10 cellular contexts compared by ENCODE assay signal in genomic region chr3:169965562-169965961, GRCh38. TPM values are rescaled to one million over a fixed set of nuclear protein-coding genes. Genes with fewer than 3 reads are reported as not detected.
DNase-seq lines count a peak whose midpoint lies in the region; ATAC-seq and TF ChIP-seq lines count a peak whose summit lies in the region.
"Had no signal": no experiment of that assay in that cellular context is flagged by ENCODE, and none has a peak within 500 bp of the region (broad histone marks: within the 10 kb centered on the region; RNA-seq: fewer than 3 reads in every experiment).

No MANE protein-coding gene starts in this region.

- H3K36me3 ChIP-seq in SK-N-SH (replicated peaks in 1 of 2; ENCODE audit: control insufficient read depth in 1 of 2, insufficient read depth in 2 of 2, low read length in 1 of 2): peaks cover 8 to 12% of the 10 kb centered on the region in 2 experiments
- H3K36me3 ChIP-seq in OCI-LY1 (ENCODE audit: insufficient read depth, low read length): peaks cover 37% of the 10 kb centered on the region
- H3K36me3 ChIP-seq in endodermal cell (ENCODE audit: control insufficient read depth, insufficient read depth, low read length): peaks cover 7% of the 10 kb centered on the region

- CTCF ChIA-PET in SK-N-SH (lab: Yijun Ruan, JAX): interaction anchor here (1.0 to 1.7 kb wide), 3 partner anchors 16 to 201 kb away, joined by 3 to 5 read pairs (median 3); no protein-coding TSS in a partner anchor

- H2AFZ ChIP-seq in SK-N-SH (ENCODE audit: low read depth) (peak overlapping the region; percentile 99), OCI-LY1 (ENCODE audit: low read length) (no peak overlapping the region; the same call in 1 of the 2 replicates)

- H3K27me3 ChIP-seq in SK-N-SH (ENCODE audit: insufficient read depth): no peaks in the 10 kb centered on the region; the same call in 1 of the 2 replicates
- H3K27me3 ChIP-seq in OCI-LY1 (ENCODE audit: insufficient read depth, low read length): no peaks in the 10 kb centered on the region
- no peaks in the 10 kb centered on the region for H3K27me3 ChIP-seq in endodermal cell (ENCODE audit: control insufficient read depth, insufficient read depth, low read length, poor library complexity, severe bottlenecking)

- POLR2A ChIA-PET in SK-N-SH (lab: Yijun Ruan, JAX): interaction anchor here (0.6 kb wide), 1 partner anchor 14 kb away, joined by 3 read pairs; no protein-coding TSS in a partner anchor

- no peaks in the 10 kb centered on the region for H3K9me3 Mint-ChIP-seq in endodermal cell
- H3K9me3 Mint-ChIP-seq in progenitor cell of endocrine pancreas (ENCODE audit: low read depth): peaks cover 4% of the 10 kb centered on the region

- H3K4me2 ChIP-seq in SK-N-SH: no peak overlapping the region
- H3K4me2 ChIP-seq in OCI-LY1 (ENCODE audit: low read length): peak overlapping the region; percentile 91

- ATAC-seq in SK-N-SH treated with all-trans-retinoic acid at 6 μM for 48 hours: no peak

- H3K4me3 ChIP-seq in SK-N-SH (ENCODE audit: low read depth in 2 of 2, low read length in 1 of 2) (no peak overlapping the region), OCI-LY1 (ENCODE audit: low read depth, low read length, poor library complexity, severe bottlenecking) (peak overlapping the region; percentile 90), endodermal cell (ENCODE audit: low read length) (peak overlapping the region; percentile 96)

- H3K36me3 Mint-ChIP-seq in endodermal cell (ENCODE audit: low read depth): no peaks in the 10 kb centered on the region
- H3K36me3 Mint-ChIP-seq in progenitor cell of endocrine pancreas (ENCODE audit: insufficient read depth): no peaks in the 10 kb centered on the region

- H3K4me1 Mint-ChIP-seq in endodermal cell (peaks cover 28% of the 10 kb centered on the region), progenitor cell of endocrine pancreas (ENCODE audit: low read depth) (peaks cover 20% of the 10 kb centered on the region)

- H3K4me3 Mint-ChIP-seq in endodermal cell (peak overlapping the region; percentile 84), progenitor cell of endocrine pancreas (ENCODE audit: low read depth) (peak overlapping the region; percentile 45)

- 91% methylated on average over 11 of the region's 11 CpGs for WGBS in SK-N-SH (ENCODE audit: low lambda C conversion rate)
- 90 to 92% methylated on average over 11 of the region's 11 CpGs for WGBS in endodermal cell (ENCODE audit: insufficient coverage in 1 of 2, insufficient read length in 1 of 2), 2 experiments

- peaks cover 29% of the 10 kb centered on the region for H4K20me1 ChIP-seq in SK-N-SH (ENCODE audit: insufficient read depth)
- H4K20me1 ChIP-seq in OCI-LY1 (ENCODE audit: insufficient read depth, low read length): no peaks in the 10 kb centered on the region

- H3K27ac Mint-ChIP-seq in endodermal cell: no peak overlapping the region
- no peak overlapping the region for H3K27ac Mint-ChIP-seq in progenitor cell of endocrine pancreas

- TF ChIP-seq CTCF in SK-N-SH (IDR thresholded peaks at IDR 0.05): no peak
- no peak for TF ChIP-seq CTCF in OCI-LY1 (IDR thresholded peaks at IDR 0.05; ENCODE audit: low read length)
- no peak for TF ChIP-seq CTCF in endodermal cell (conservative IDR thresholded peaks at IDR 0.05)
- TF ChIP-seq CTCF in progenitor cell of endocrine pancreas (IDR thresholded peaks at IDR 0.05; ENCODE audit: unreplicated experiment): no peak

- no peaks in the 10 kb centered on the region for H3K9me3 ChIP-seq in SK-N-SH
- H3K9me3 ChIP-seq in OCI-LY1 (ENCODE audit: low read length): peaks cover 9% of the 10 kb centered on the region; the same call in 1 of the 2 replicates
- H3K9me3 ChIP-seq in endodermal cell (ENCODE audit: control insufficient read depth, low read length): no peaks in the 10 kb centered on the region

- TF ChIP-seq RAD21 in SK-N-SH (IDR thresholded peaks at IDR 0.05; ENCODE audit: low read length): no peak

- H3K27me3 Mint-ChIP-seq in endodermal cell (ENCODE audit: insufficient read depth): peaks cover 8% of the 10 kb centered on the region
- H3K27me3 Mint-ChIP-seq in progenitor cell of endocrine pancreas: peaks cover 17% of the 10 kb centered on the region

- H3K9ac ChIP-seq in SK-N-SH: no peak overlapping the region
- peak overlapping the region; percentile 81 for H3K9ac ChIP-seq in OCI-LY1 (ENCODE audit: low read length)
- H3K9ac ChIP-seq in endodermal cell (ENCODE audit: extremely low read depth, low read length, poor library complexity, severe bottlenecking): peak overlapping the region; percentile 90

- H3K4me1 ChIP-seq in SK-N-SH (ENCODE audit: control insufficient read depth in 1 of 2, insufficient read depth in 2 of 2, low read depth in 1 of 2, low read length in 1 of 2) (peaks cover 9 to 15% of the 10 kb centered on the region in 2 experiments; a peak in 3 of 4 replicates), OCI-LY1 (ENCODE audit: insufficient read depth, low read length, severe bottlenecking) (peaks cover 70% of the 10 kb centered on the region), endodermal cell (ENCODE audit: control insufficient read depth, insufficient read depth, low read length) (peaks cover 4% of the 10 kb centered on the region)

- H3K79me2 ChIP-seq in SK-N-SH (ENCODE audit: insufficient read depth) (peaks cover 43% of the 10 kb centered on the region), OCI-LY1 (ENCODE audit: insufficient read depth, low read length) (peaks cover 44% of the 10 kb centered on the region)

- H3K27ac ChIP-seq in SK-N-SH (ENCODE audit: low read depth in 2 of 2, low read length in 1 of 2) (no peak overlapping the region), OCI-LY1 (ENCODE audit: low read depth, low read length, poor library complexity, severe bottlenecking) (peak overlapping the region; percentile 91), endodermal cell (ENCODE audit: low read depth, low read length) (no peak overlapping the region)

- TF ChIP-seq EP300 in SK-N-SH (IDR thresholded peaks at IDR 0.05; ENCODE audit: borderline replicate concordance in 1 of 2, low read depth in 1 of 2, low read length in 1 of 2): no peak

- DNase-seq in SK-N-SH (no peak), endodermal cell (no peak), progenitor cell of endocrine pancreas (ENCODE audit: low spot score, unreplicated experiment) (no peak), DMS 273 (lab: John Stamatoyannopoulos, UW; ENCODE audit: unreplicated experiment) (no peak), NCI-H1048 (lab: John Stamatoyannopoulos, UW) (no peak), kidney glomerular epithelial cell (lab: John Stamatoyannopoulos, UW) (no peak)
- DNase-seq: KBM-7 had no signal

- no peaks in the 10 kb centered on the region for H3F3A ChIP-seq in SK-N-SH (replicated peaks; ENCODE audit: insufficient read depth)
- H3F3A ChIP-seq in OCI-LY1 (ENCODE audit: insufficient read depth, low read length): no peaks in the 10 kb centered on the region

- no peaks in the 10 kb centered on the region for H3K9me2 ChIP-seq in SK-N-SH
- no peaks in the 10 kb centered on the region for H3K9me2 ChIP-seq in OCI-LY1 (ENCODE audit: low read depth, low read length)

TF ChIP-seq in SK-N-SH, 30 proteins besides CTCF, POLR2A, EP300 and RAD21:
- TF ChIP-seq SMC3 (IDR thresholded peaks at IDR 0.05; ENCODE audit: low read depth, low read length): no peak

TF ChIP-seq in SK-N-SH treated with all-trans-retinoic acid at 6 μM for 48 hours, 23 proteins besides CTCF, POLR2A, EP300 and RAD21 (continues in another document):
- TF ChIP-seq TSHZ2 (CRISPR knock-in tag; IDR thresholded peaks at IDR 0.05) (no peak), GLIS3 (CRISPR knock-in tag; IDR thresholded peaks at IDR 0.05) (no peak), ZNF565 (CRISPR knock-in tag; conservative IDR thresholded peaks at IDR 0.05; ENCODE audit: low read depth) (no peak), ZNF70 (CRISPR knock-in tag; IDR thresholded peaks at IDR 0.05) (no peak), ZFP30 (CRISPR knock-in tag; IDR thresholded peaks at IDR 0.05) (no peak), ARNTL (CRISPR knock-in tag; IDR thresholded peaks at IDR 0.05; ENCODE audit: borderline replicate concordance, low read depth) (no peak)

RNA-seq across cellular contexts. Expression of gene SEC62, which starts 1.0 kb away (rescaled TPM):
- 15.0 and 21.7 TPM in 2 replicates for polyA plus RNA-seq in SK-N-SH (2012; rRNA removed)
- polyA plus RNA-seq in SK-N-SH (2012; cell fraction: cytosol; rRNA removed): 21.7 and 29.8 TPM in 2 replicates
- polyA plus RNA-seq in SK-N-SH (2012; cell fraction: nucleus; rRNA removed): 5.8 and 16.3 TPM in 2 replicates
- total RNA-seq in endodermal cell: 10 to 100 TPM; 48.7 to 64.4 TPM
- polyA plus RNA-seq in endodermal cell (2013, experiment 1 of 2): 57.8 TPM
- 55.0 TPM for polyA plus RNA-seq in endodermal cell (2013, experiment 2 of 2)
- total RNA-seq in progenitor cell of endocrine pancreas: 94.6 and 103 TPM in 2 replicates

RNA-seq across cellular contexts. Expression of gene SAMD7, which starts 54.2 kb away (rescaled TPM):
- not detected in 2 replicates for polyA plus RNA-seq in SK-N-SH (2012; rRNA removed)
- 0.01 TPM in 1 of 2 replicates, not detected in the other for polyA plus RNA-seq in SK-N-SH (2012; cell fraction: cytosol; rRNA removed)
- not detected in 2 replicates for polyA plus RNA-seq in SK-N-SH (2012; cell fraction: nucleus; rRNA removed)
- total RNA-seq in endodermal cell (not detected), progenitor cell of endocrine pancreas (not detected in 2 replicates)
- not detected for polyA plus RNA-seq in endodermal cell (2013, experiment 1 of 2)
- polyA plus RNA-seq in endodermal cell (2013, experiment 2 of 2): not detected
- total RNA-seq: lung microvascular endothelial cell had no signal

Comparison
In these comparisons a context has a peak if more than half of its experiments do, and no peak if none do; other contexts are left out.
1. H3K4me3 ChIP-seq: peak in OCI-LY1 (single experiment) and endodermal cell (single experiment); none in SK-N-SH (0 of 2).